Comparison of ENCODE assay signal across 15 cellular contexts in genomic region chr3:125317761-125318496, GRCh38. TPM values are rescaled to one million over a fixed set of nuclear protein-coding genes. Genes with fewer than 3 reads are reported as not detected.
DNase-seq lines count a peak whose midpoint lies in the region; ATAC-seq, FAIRE-seq and TF ChIP-seq lines count a peak whose summit lies in the region.
"Had no signal": no experiment of that assay in that cellular context is flagged by ENCODE, and none has a peak within 500 bp of the region (broad histone marks: within the 10 kb centered on the region; RNA-seq: fewer than 3 reads in every experiment).

No MANE protein-coding gene starts in this region.

- peaks cover 12% of the 10 kb centered on the region for H3K79me2 ChIP-seq in endothelial cell of umbilical vein (ENCODE audit: control insufficient read depth, insufficient read depth, low read length)

- no peaks in the 10 kb centered on the region for H4K20me1 ChIP-seq in endothelial cell of umbilical vein (replicated peaks; ENCODE audit: control insufficient read depth, extremely low read depth, insufficient read depth, low read length)

- CTCF ChIA-PET in endothelial cell of umbilical vein (lab: Charles Lee): interaction anchor here (1.0 kb wide), 1 partner anchor 25 kb away, joined by 3 read pairs; no protein-coding TSS in a partner anchor

- TF ChIP-seq CTCF in endothelial cell of umbilical vein (IDR thresholded peaks at IDR 0.05; ENCODE audit: extremely low read depth in 1 of 2, insufficient read depth in 1 of 2, low read depth in 1 of 2, low read length in 2 of 2): no peak

- H3K9me3 ChIP-seq in HUES6 (ENCODE audit: control insufficient read depth, insufficient read depth, low read depth, low read length): no peaks in the 10 kb centered on the region
- no peaks in the 10 kb centered on the region for H3K9me3 ChIP-seq in endothelial cell of umbilical vein (replicated peaks; ENCODE audit: control insufficient read depth, insufficient read depth, low read length)

- H3K4me2 ChIP-seq in endothelial cell of umbilical vein (ENCODE audit: insufficient read depth, low read length): peak overlapping the region; percentile 13
- H3K4me2 ChIP-seq: hepatocyte had no signal

- intact Hi-C loops in endothelial cell of umbilical vein (cut with micrococcal nuclease): no loop called here

- no TSS peak for BruUV-seq in endothelial cell of umbilical vein (replicated peaks; lab: Mats Ljungman, UMichigan)

- H3K36me3 ChIP-seq in HUES6 (ENCODE audit: control insufficient read depth, insufficient read depth, low read length): peaks cover 5% of the 10 kb centered on the region
- H3K36me3 ChIP-seq in endothelial cell of umbilical vein (ENCODE audit: control insufficient read depth in 2 of 2, extremely low read depth in 1 of 2, insufficient read depth in 2 of 2, low read length in 2 of 2): peaks cover 2% of the 10 kb centered on the region in 2 experiments

- no peak overlapping the region for H2AFZ ChIP-seq in endothelial cell of umbilical vein (ENCODE audit: low read depth, low read length)
- H2AFZ ChIP-seq: hepatocyte had no signal

- H3K9me3 Mint-ChIP-seq in naive thymus-derived CD8-positive, alpha-beta T cell: no peaks in the 10 kb centered on the region

- H3K4me3 ChIP-seq in HUES6 (ENCODE audit: low read depth, low read length) (no peak overlapping the region), endothelial cell of umbilical vein (replicated peaks in 1 of 3; ENCODE audit: insufficient read depth in 1 of 3, low read depth in 1 of 3, low read length in 3 of 3) (no peak overlapping the region)
- H3K4me3 ChIP-seq: hepatocyte had no signal

- H3K36me3 Mint-ChIP-seq in naive thymus-derived CD8-positive, alpha-beta T cell: peaks cover 0 to 52% (median 21%) of the 10 kb centered on the region in 3 donors

- peaks cover 6 to 34% (median 22%) of the 10 kb centered on the region in 4 donors for H3K4me1 Mint-ChIP-seq in naive thymus-derived CD8-positive, alpha-beta T cell

- no peaks in the 10 kb centered on the region for H3K9me1 ChIP-seq in endothelial cell of umbilical vein (replicated peaks; ENCODE audit: control insufficient read depth, extremely low read depth, insufficient read depth, low read length)

- H3K27me3 ChIP-seq in HUES6 (ENCODE audit: control insufficient read depth, insufficient read depth, low read length): no peaks in the 10 kb centered on the region
- H3K27me3 ChIP-seq in endothelial cell of umbilical vein (ENCODE audit: control insufficient read depth in 2 of 2, insufficient read depth in 2 of 2, low read length in 2 of 2): no peaks in the 10 kb centered on the region
- H3K27me3 ChIP-seq: hepatocyte had no signal

- peak overlapping the region in 8 of 10 donors; percentile 3 to 67 (median 28) for H3K27ac Mint-ChIP-seq in naive thymus-derived CD8-positive, alpha-beta T cell

- DNase-seq in NCI-H1105 treated with DMSO at 0.1 percent for 48 hours (lab: John Stamatoyannopoulos, UW) (peak; percentile 24), NCI-H1105 (lab: John Stamatoyannopoulos, UW) (no peak), endothelial cell of umbilical vein (ENCODE audit: low read depth, low spot score) (peak; percentile 60), HUDEP-2 (lab: John Stamatoyannopoulos, UW; ENCODE audit: unreplicated experiment in 76 of 76) (no peak), SIG-M5 (lab: John Stamatoyannopoulos, UW) (no peak), NCI-H2029 (lab: John Stamatoyannopoulos, UW) (no peak)
- DNase-seq in naive thymus-derived CD8-positive, alpha-beta T cell: no peak
- DNase-seq: activated T-cell treated with anti-CD3 and anti-CD28 coated beads, Interleukin-2, amount 50 U/mL, for 1 hour; effector CD4-positive, alpha-beta T cell; KBM-7; trophoblast cell had no signal

- H3K4me3 Mint-ChIP-seq in naive thymus-derived CD8-positive, alpha-beta T cell: no peak overlapping the region

- POLR2A ChIA-PET in endothelial cell of umbilical vein (lab: Charles Lee): no interaction called here
- POLR2A ChIA-PET in naive thymus-derived CD8-positive, alpha-beta T cell (lab: Charles Lee): no interaction called here

- no peak for ATAC-seq in naive thymus-derived CD8-positive, alpha-beta T cell

- dilution Hi-C loops in endothelial cell of umbilical vein (cut with MboI; ENCODE audit: extremely low pct_ligation_motif_present, low sequenced_read_pairs): no loop called here

- peaks cover 13% of the 10 kb centered on the region for H3K4me1 ChIP-seq in HUES6 (ENCODE audit: control insufficient read depth, insufficient read depth, low read length)
- H3K4me1 ChIP-seq in endothelial cell of umbilical vein (ENCODE audit: control insufficient read depth, extremely low read depth, insufficient read depth, low read length): peaks cover 19% of the 10 kb centered on the region

- H3K27me3 Mint-ChIP-seq in naive thymus-derived CD8-positive, alpha-beta T cell: no peaks in the 10 kb centered on the region

- H3K9ac ChIP-seq in HUES6 (ENCODE audit: low read length) (no peak overlapping the region), endothelial cell of umbilical vein (replicated peaks; ENCODE audit: extremely low read depth, insufficient read depth, low read length) (no peak overlapping the region)

- peak; percentile 35 for FAIRE-seq in endothelial cell of umbilical vein (lab: Jason Lieb, UNC)
- FAIRE-seq: D721Med had no signal

- peak overlapping the region; percentile 29; the same call in 1 of the 2 replicates for H3K27ac ChIP-seq in HUES6 (ENCODE audit: low read depth, low read length)
- H3K27ac ChIP-seq in endothelial cell of umbilical vein (ENCODE audit: insufficient read depth, low read depth, low read length): peak overlapping the region; percentile 24
- H3K27ac ChIP-seq: 22Rv1, hepatocyte had no signal

- no peak for TF ChIP-seq POLR2A in endothelial cell of umbilical vein (IDR thresholded peaks at IDR 0.05; ENCODE audit: low read depth, low read length)

TF ChIP-seq in endothelial cell of umbilical vein, 7 proteins besides CTCF, POLR2A, EP300 and RAD21:
- peak; percentile 54 for TF ChIP-seq FOS (IDR thresholded peaks at IDR 0.05; ENCODE audit: borderline replicate concordance, insufficient read depth, low read length)
- TF ChIP-seq EZH2 (IDR thresholded peaks at IDR 0.05; ENCODE audit: borderline replicate concordance, low read depth, low read length, severe bottlenecking): no peak
- peak; percentile 21 for TF ChIP-seq JUN (IDR thresholded peaks at IDR 0.05; ENCODE audit: borderline replicate concordance, insufficient read depth, insufficient read length, low read depth)

RNA-seq across cellular contexts. Expression of gene ZNF148, which starts 57.2 kb away (rescaled TPM):
- 38.2 and 41.3 TPM in 2 replicates for total RNA-seq in endothelial cell of umbilical vein
- 7.1 and 8.0 TPM in 2 replicates for polyA plus RNA-seq in endothelial cell of umbilical vein
- polyA plus RNA-seq in endothelial cell of umbilical vein (2011; cell fraction: cytosol; rRNA removed): 10.0 and 10.8 TPM in 2 replicates
- 19.2 and 20.1 TPM in 2 replicates for polyA plus RNA-seq in endothelial cell of umbilical vein (2011; cell fraction: nucleus; rRNA removed)
- polyA plus RNA-seq in endothelial cell of umbilical vein (2012): 19.7 and 23.1 TPM in 2 replicates
- polyA minus RNA-seq in endothelial cell of umbilical vein: 69.5 and 76.2 TPM in 2 replicates
- 34.3 TPM for polyA minus RNA-seq in endothelial cell of umbilical vein (2011; cell fraction: cytosol; rRNA and poly(A)+ RNA removed)
- 45.0 and 60.9 TPM in 2 replicates for polyA minus RNA-seq in endothelial cell of umbilical vein (2011; cell fraction: nucleus; rRNA and poly(A)+ RNA removed)
- total RNA-seq in naive thymus-derived CD8-positive, alpha-beta T cell: 10 to 100 TPM; 62.5 to 67.1 TPM
- polyA plus RNA-seq in naive thymus-derived CD8-positive, alpha-beta T cell: 100 to 1,000 TPM in 1 of 3 donors, 10 to 100 TPM in 2; 80.7 to 100 (median 85.9) TPM

Comparison
In these comparisons a context has a peak if more than half of its experiments do, and no peak if none do; other contexts are left out.
1. DNase-seq: peak in NCI-H1105 treated with DMSO at 0.1 percent for 48 hours (single experiment) and endothelial cell of umbilical vein (single experiment); none in NCI-H1105 (single experiment), naive thymus-derived CD8-positive, alpha-beta T cell (0 of 10), HUDEP-2 (0 of 76), SIG-M5 (single experiment) and NCI-H2029 (single experiment).